ENCODE assay signal across 19 cellular contexts in genomic region chr19:50044922-50045321, GRCh38. TPM values are rescaled to one million over a fixed set of nuclear protein-coding genes. Genes with fewer than 3 reads are reported as not detected.
DNase-seq lines count a peak whose midpoint lies in the region; ATAC-seq, FAIRE-seq and TF ChIP-seq lines count a peak whose summit lies in the region.
"Had no signal": no experiment of that assay in that cellular context is flagged by ENCODE, and none has a peak within 500 bp of the region (broad histone marks: within the 10 kb centered on the region; RNA-seq: fewer than 3 reads in every experiment).

No MANE protein-coding gene starts in this region.

- no peak overlapping the region for H3K4me3 Mint-ChIP-seq in endodermal cell
- H3K4me3 Mint-ChIP-seq: CD14-positive monocyte; CD4-positive, alpha-beta memory T cell; IgD-negative memory B cell had no signal

- H3K4me1 Mint-ChIP-seq in endodermal cell, result no peaks in the 10 kb centered on the region

- WGBS in liver, result 98% methylated on average over 7 of the region's 7 CpGs
- 96% methylated on average over 7 of the region's 7 CpGs for WGBS in HepG2 (ENCODE audit: low lambda C conversion rate)
- 96 to 100% methylated on average over 3 to 7 of the region's 7 CpGs for WGBS in endodermal cell (ENCODE audit: insufficient coverage in 1 of 2, insufficient read length in 1 of 2), 2 experiments

- no peak for TF ChIP-seq RAD21 in liver (IDR thresholded peaks at IDR 0.05)
- no peak for TF ChIP-seq RAD21 in HepG2 (CRISPR knock-in tag; IDR thresholded peaks at IDR 0.05)

- TF ChIP-seq EP300 in HepG2 (IDR thresholded peaks at IDR 0.05; ENCODE audit: low read depth in 2 of 2, low read length in 2 of 2) (no peak), HepG2 (CRISPR knock-in tag; IDR thresholded peaks at IDR 0.05; ENCODE audit: borderline replicate concordance) (no peak)

- CTCF ChIA-PET in HepG2 (lab: Yijun Ruan, JAX; ENCODE audit: low intra/inter-chr PET ratio, low total read pairs), result no interaction called here
- CTCF ChIA-PET in HEK293 (lab: Yijun Ruan, JAX), result no interaction called here
- CTCF ChIA-PET in GM10248 (lab: Yijun Ruan, JAX), result no interaction called here

- intact Hi-C loops in HepG2 (cut with micrococcal nuclease; ENCODE audit: unreplicated experiment), result no loop called here

- ATAC-seq in HepG2 (no peak), thoracic aorta (ENCODE audit: insufficient number of reproducible peaks, low FRiP score, low read depth) (no peak), HG02981 (IDR thresholded peaks at IDR 0.05; ENCODE audit: unreplicated experiment) (no peak)

- H3K9me3 Mint-ChIP-seq in endodermal cell, result peaks cover 85% of the 10 kb centered on the region

- H3K36me3 ChIP-seq in liver (ENCODE audit: control insufficient read depth in 4 of 4, insufficient read depth in 3 of 4, low read depth in 1 of 4, low read length in 3 of 4), result peaks cover 40 to 73% (median 71%) of the 10 kb centered on the region in 4 donors
- H3K36me3 ChIP-seq in HepG2 (replicated peaks in 1 of 2; ENCODE audit: control insufficient read depth in 1 of 2, insufficient read depth in 2 of 2, low read length in 2 of 2), result peaks cover 41 to 64% of the 10 kb centered on the region in 2 experiments
- H3K36me3 ChIP-seq in HEK293 (ENCODE audit: control insufficient read depth in 2 of 2, insufficient read depth in 1 of 2, low read length in 2 of 2), result peaks cover 12 to 85% of the 10 kb centered on the region in 2 experiments
- peaks cover 87% of the 10 kb centered on the region for H3K36me3 ChIP-seq in endodermal cell (ENCODE audit: control insufficient read depth, insufficient read depth, low read length)
- peaks cover 58% of the 10 kb centered on the region for H3K36me3 ChIP-seq in thoracic aorta

- TF ChIP-seq POLR2A in HepG2 (IDR thresholded peaks at IDR 0.05; ENCODE audit: insufficient read depth in 1 of 2, low read depth in 2 of 2, low read length in 2 of 2), result no peak

- in situ Hi-C loops in HepG2 (cut with HindIII; ENCODE audit: extremely low pct_ligation_motif_present, low pct_unique_long_range_greater_than_20kb), result no loop called here

- H3K4me1 ChIP-seq in liver (ENCODE audit: control insufficient read depth in 4 of 4, insufficient read depth in 4 of 4, low read length in 3 of 4) (peaks cover 0 to under 1% (median under 1%) of the 10 kb centered on the region in 4 donors), HepG2 (ENCODE audit: insufficient read depth, low read length) (peaks cover 6% of the 10 kb centered on the region), HEK293 (ENCODE audit: control insufficient read depth, insufficient read depth, low read length) (no peaks in the 10 kb centered on the region), endodermal cell (ENCODE audit: control insufficient read depth, insufficient read depth, low read length) (no peaks in the 10 kb centered on the region), thoracic aorta (ENCODE audit: control insufficient read depth in 1 of 2, low read depth in 2 of 2) (no peaks in the 10 kb centered on the region)
- H3K4me1 ChIP-seq: BE2C had no signal

- H3K9ac ChIP-seq in liver (ENCODE audit: low read depth in 1 of 2, low read length in 2 of 2) (no peak overlapping the region), HepG2 (ENCODE audit: insufficient read depth, low read depth, low read length) (no peak overlapping the region), endodermal cell (ENCODE audit: extremely low read depth, low read length, poor library complexity, severe bottlenecking) (no peak overlapping the region)

- peaks cover 92% of the 10 kb centered on the region for H3K36me3 Mint-ChIP-seq in endodermal cell (ENCODE audit: low read depth)

- DNase-seq in HepG2 (ENCODE audit: low spot score) (no peak), endodermal cell (no peak), thoracic aorta (ENCODE audit: low spot score) (no peak), mesenteric fat pad (ENCODE audit: low spot score) (no peak), GM10248 (ENCODE audit: extremely low spot score) (no peak)
- DNase-seq: BE2C; CD4-positive, alpha-beta memory T cell; DMS153; DMS79; GDM1; GOT3; H7; KG1 had no signal

- no peaks in the 10 kb centered on the region for H3K27me3 ChIP-seq in liver (ENCODE audit: control insufficient read depth in 4 of 4, insufficient read depth in 4 of 4, low read length in 3 of 4)
- H3K27me3 ChIP-seq in HepG2 (ENCODE audit: control insufficient read depth in 1 of 2, insufficient read depth in 2 of 2, low read length in 2 of 2), result no peaks in the 10 kb centered on the region
- H3K27me3 ChIP-seq in endodermal cell (ENCODE audit: control insufficient read depth, insufficient read depth, low read length, poor library complexity, severe bottlenecking), result no peaks in the 10 kb centered on the region
- H3K27me3 ChIP-seq in thoracic aorta (replicated peaks; ENCODE audit: insufficient read depth), result no peaks in the 10 kb centered on the region
- H3K27me3 ChIP-seq: BE2C had no signal

- no peak overlapping the region for H3K27ac Mint-ChIP-seq in endodermal cell
- H3K27ac Mint-ChIP-seq: IgD-negative memory B cell had no signal

- TF ChIP-seq CTCF in liver (IDR thresholded peaks at IDR 0.05; ENCODE audit: low read depth, low read length, missing input control) (no peak), HepG2 (CRISPR knock-in tag; IDR thresholded peaks at IDR 0.05) (no peak), HEK293 (tag by site-specific recombination; IDR thresholded peaks at IDR 0.05) (no peak), endodermal cell (conservative IDR thresholded peaks at IDR 0.05) (no peak), thoracic aorta (IDR thresholded peaks at IDR 0.05) (no peak), GM10248 (IDR thresholded peaks at IDR 0.05; ENCODE audit: control extremely low read depth, extremely low read depth, low read depth, missing control alignments) (no peak)

- POLR2A ChIA-PET in HepG2 (lab: Yijun Ruan, JAX), result no interaction called here
- POLR2A ChIA-PET in HEK293 (lab: Yijun Ruan, JAX), result no interaction called here
- POLR2A ChIA-PET in GM10248 (lab: Yijun Ruan, JAX), result no interaction called here

- no peak overlapping the region for H2AFZ ChIP-seq in HepG2 (ENCODE audit: low read length)

- BruUV-seq in HepG2 (replicated peaks; lab: Mats Ljungman, UMichigan), result no TSS peak

- no peak overlapping the region for H3K4me2 ChIP-seq in HepG2 (ENCODE audit: low read depth, low read length)

- peaks cover 38 to 74% (median 60%) of the 10 kb centered on the region in 4 donors for H3K9me3 ChIP-seq in liver (ENCODE audit: control insufficient read depth in 4 of 4, low read length in 3 of 4)
- H3K9me3 ChIP-seq in HepG2 (ENCODE audit: low read length), result no peaks in the 10 kb centered on the region
- no peaks in the 10 kb centered on the region for H3K9me3 ChIP-seq in HEK293 (ENCODE audit: control insufficient read depth, insufficient read depth, low read depth, low read length)
- H3K9me3 ChIP-seq in endodermal cell (ENCODE audit: control insufficient read depth, low read length), result peaks cover 78% of the 10 kb centered on the region
- H3K9me3 ChIP-seq in thoracic aorta, result peaks cover 35% of the 10 kb centered on the region

- H3K27me3 Mint-ChIP-seq in endodermal cell (ENCODE audit: insufficient read depth), result no peaks in the 10 kb centered on the region
- H3K27me3 Mint-ChIP-seq: CD4-positive, alpha-beta memory T cell; IgD-negative memory B cell had no signal

- H4K20me1 ChIP-seq in HepG2 (ENCODE audit: insufficient read depth, low read length), result no peaks in the 10 kb centered on the region

- H3K27ac ChIP-seq in liver (ENCODE audit: low read depth in 1 of 2, low read length in 2 of 2), result no peak overlapping the region
- H3K27ac ChIP-seq in HepG2 (ENCODE audit: extremely low read length, insufficient read depth, low read length), result no peak overlapping the region
- H3K27ac ChIP-seq in HEK293 (ENCODE audit: extremely low read depth, low read depth, low read length), result no peak overlapping the region
- H3K27ac ChIP-seq in endodermal cell (ENCODE audit: low read depth, low read length), result no peak overlapping the region
- no peak overlapping the region for H3K27ac ChIP-seq in thoracic aorta

- H3K4me3 ChIP-seq in liver (ENCODE audit: low read depth in 1 of 3, low read length in 3 of 3) (peak overlapping the region in 2 of 3 donors; percentile 54 to 78), HepG2 (replicated peaks in 1 of 3; ENCODE audit: insufficient read depth in 1 of 3, low read depth in 2 of 3, low read length in 3 of 3) (no peak overlapping the region), HEK293 (ENCODE audit: low read depth, low read length) (no peak overlapping the region), endodermal cell (ENCODE audit: low read length) (peak overlapping the region; percentile 43), thoracic aorta (peak overlapping the region; percentile 15)

- H3K79me2 ChIP-seq in HepG2 (ENCODE audit: insufficient read depth, low read length), result no peaks in the 10 kb centered on the region

- FAIRE-seq in HepG2 (lab: Jason Lieb, UNC), result no peak
- FAIRE-seq: HTR-8/SVneo had no signal

RNA-seq across cellular contexts. Expression of gene ZNF473, which starts 19.1 kb away (rescaled TPM):
- 1 to 10 TPM; 3.6 to 4.0 TPM for total RNA-seq in liver
- polyA plus RNA-seq in liver, result 1 to 10 TPM in 1 of 2 donors, under 1 TPM in 1; 0.92 to 1.9 TPM
- 11.9 and 13.9 TPM in 2 replicates for total RNA-seq in HepG2 (2016; rRNA removed; fragmentation: Illumina TruSeq; extraction: Trizol)
- total RNA-seq in HepG2 (2016; cell fraction: cytosol; rRNA removed; fragmentation: Illumina TruSeq; extraction: Trizol; ENCODE audit: low read depth), result 5.7 and 5.9 TPM in 2 replicates
- total RNA-seq in HepG2 (2016; cell fraction: insoluble cytoplasmic fraction; rRNA removed; fragmentation: Illumina TruSeq; extraction: Trizol), result 12.2 and 15.6 TPM in 2 replicates
- total RNA-seq in HepG2 (2016; cell fraction: membrane; rRNA removed; fragmentation: Illumina TruSeq; extraction: Trizol), result 14.1 and 14.5 TPM in 2 replicates
- total RNA-seq in HepG2 (2016; cell fraction: nucleus; rRNA removed; fragmentation: Illumina TruSeq; extraction: Trizol), result 10.8 and 11.0 TPM in 2 replicates
- polyA plus RNA-seq in HepG2 (2011; rRNA removed), result 5.8 and 5.9 TPM in 2 replicates
- 4.4 and 5.0 TPM in 2 replicates for polyA plus RNA-seq in HepG2 (2011; cell fraction: cytosol; rRNA removed)
- 8.9 and 10.0 TPM in 2 replicates for polyA plus RNA-seq in HepG2 (2011; cell fraction: nucleus; rRNA removed)
- polyA plus RNA-seq in HepG2 (2012), result 4.4 and 4.7 TPM in 2 replicates
- polyA plus RNA-seq in HepG2 (2016; cell fraction: cytosol; fragmentation: Illumina TruSeq; extraction: Trizol; ENCODE audit: low read depth), result 0.80 and 1.1 TPM in 2 replicates
- 11.9 and 12.5 TPM in 2 replicates for polyA plus RNA-seq in HepG2 (2016; cell fraction: insoluble cytoplasmic fraction; fragmentation: Illumina TruSeq; extraction: Trizol; ENCODE audit: low read depth)
- 2.0 and 2.1 TPM in 2 replicates for polyA plus RNA-seq in HepG2 (2016; cell fraction: membrane; fragmentation: Illumina TruSeq; extraction: Trizol; ENCODE audit: low read depth)
- polyA plus RNA-seq in HepG2 (2016; cell fraction: nucleus; fragmentation: Illumina TruSeq; extraction: Trizol; ENCODE audit: insufficient read depth, low read depth), result 11.9 and 14.0 TPM in 2 replicates
- polyA minus RNA-seq in HepG2 (2011; rRNA and poly(A)+ RNA removed; ENCODE audit: low replicate concordance), result 11.5 and 34.6 TPM in 2 replicates
- polyA minus RNA-seq in HepG2 (2011; cell fraction: cytosol; rRNA and poly(A)+ RNA removed), result 3.4 and 7.7 TPM in 2 replicates
- polyA minus RNA-seq in HepG2 (2011; cell fraction: nucleus; rRNA and poly(A)+ RNA removed), result 13.1 and 17.5 TPM in 2 replicates
- total RNA-seq in endodermal cell, result 10 to 100 TPM in 1 of 2 donors, 1 to 10 TPM in 1; 9.5 to 12.0 TPM
- 11.0 TPM for polyA plus RNA-seq in endodermal cell (2013, experiment 1 of 2)
- polyA plus RNA-seq in endodermal cell (2013, experiment 2 of 2), result 10.1 TPM
- 1 to 10 TPM; 2.4 to 6.5 TPM for total RNA-seq in thoracic aorta
- total RNA-seq in mesenteric fat pad, result 6.8 TPM

RNA-seq across cellular contexts. Expression of gene VRK3, which starts 19.8 kb away (rescaled TPM):
- total RNA-seq in liver (10 to 100 TPM; 16.2 to 23.0 TPM), HepG2 (2016; rRNA removed; fragmentation: Illumina TruSeq; extraction: Trizol) (25.6 and 28.3 TPM in 2 replicates), endodermal cell (10 to 100 TPM; 43.5 to 48.9 TPM), thoracic aorta (10 to 100 TPM; 27.5 to 33.4 TPM), mesenteric fat pad (27.5 TPM)
- polyA plus RNA-seq in liver (10 to 100 TPM; 17.7 to 23.6 TPM), HepG2 (2011; rRNA removed) (16.8 and 23.8 TPM in 2 replicates)
- 10.4 and 11.6 TPM in 2 replicates for total RNA-seq in HepG2 (2016; cell fraction: cytosol; rRNA removed; fragmentation: Illumina TruSeq; extraction: Trizol; ENCODE audit: low read depth)
- 22.9 and 27.1 TPM in 2 replicates for total RNA-seq in HepG2 (2016; cell fraction: insoluble cytoplasmic fraction; rRNA removed; fragmentation: Illumina TruSeq; extraction: Trizol)
- total RNA-seq in HepG2 (2016; cell fraction: membrane; rRNA removed; fragmentation: Illumina TruSeq; extraction: Trizol), result 18.0 and 21.0 TPM in 2 replicates
- total RNA-seq in HepG2 (2016; cell fraction: nucleus; rRNA removed; fragmentation: Illumina TruSeq; extraction: Trizol), result 20.3 and 23.2 TPM in 2 replicates
- 12.1 and 17.8 TPM in 2 replicates for polyA plus RNA-seq in HepG2 (2011; cell fraction: cytosol; rRNA removed)
- 31.8 and 34.6 TPM in 2 replicates for polyA plus RNA-seq in HepG2 (2011; cell fraction: nucleus; rRNA removed)
- polyA plus RNA-seq in HepG2 (2012), result 21.1 and 21.2 TPM in 2 replicates
- 11.8 and 13.6 TPM in 2 replicates for polyA plus RNA-seq in HepG2 (2016; cell fraction: cytosol; fragmentation: Illumina TruSeq; extraction: Trizol; ENCODE audit: low read depth)
- polyA plus RNA-seq in HepG2 (2016; cell fraction: insoluble cytoplasmic fraction; fragmentation: Illumina TruSeq; extraction: Trizol; ENCODE audit: low read depth), result 33.2 and 33.9 TPM in 2 replicates
- 15.6 and 18.4 TPM in 2 replicates for polyA plus RNA-seq in HepG2 (2016; cell fraction: membrane; fragmentation: Illumina TruSeq; extraction: Trizol; ENCODE audit: low read depth)
- 26.8 and 29.2 TPM in 2 replicates for polyA plus RNA-seq in HepG2 (2016; cell fraction: nucleus; fragmentation: Illumina TruSeq; extraction: Trizol; ENCODE audit: insufficient read depth, low read depth)
- 15.7 and 37.7 TPM in 2 replicates for polyA minus RNA-seq in HepG2 (2011; rRNA and poly(A)+ RNA removed; ENCODE audit: low replicate concordance)
- polyA minus RNA-seq in HepG2 (2011; cell fraction: cytosol; rRNA and poly(A)+ RNA removed), result 4.7 and 10.4 TPM in 2 replicates
- polyA minus RNA-seq in HepG2 (2011; cell fraction: nucleus; rRNA and poly(A)+ RNA removed), result 25.6 and 30.6 TPM in 2 replicates
- polyA plus RNA-seq in endodermal cell (2013, experiment 1 of 2), result 41.0 TPM
- polyA plus RNA-seq in endodermal cell (2013, experiment 2 of 2), result 37.5 TPM

Comparison
In these comparisons a context has a peak if more than half of its experiments do, and no peak if none do; other contexts are left out.
1. H3K4me3 ChIP-seq: peak in liver (2 of 3), endodermal cell (single experiment) and thoracic aorta (single experiment); none in HepG2 (0 of 3) and HEK293 (single experiment).